1 cellular context compared by ENCODE assay signal in the genomic region with DNA sequence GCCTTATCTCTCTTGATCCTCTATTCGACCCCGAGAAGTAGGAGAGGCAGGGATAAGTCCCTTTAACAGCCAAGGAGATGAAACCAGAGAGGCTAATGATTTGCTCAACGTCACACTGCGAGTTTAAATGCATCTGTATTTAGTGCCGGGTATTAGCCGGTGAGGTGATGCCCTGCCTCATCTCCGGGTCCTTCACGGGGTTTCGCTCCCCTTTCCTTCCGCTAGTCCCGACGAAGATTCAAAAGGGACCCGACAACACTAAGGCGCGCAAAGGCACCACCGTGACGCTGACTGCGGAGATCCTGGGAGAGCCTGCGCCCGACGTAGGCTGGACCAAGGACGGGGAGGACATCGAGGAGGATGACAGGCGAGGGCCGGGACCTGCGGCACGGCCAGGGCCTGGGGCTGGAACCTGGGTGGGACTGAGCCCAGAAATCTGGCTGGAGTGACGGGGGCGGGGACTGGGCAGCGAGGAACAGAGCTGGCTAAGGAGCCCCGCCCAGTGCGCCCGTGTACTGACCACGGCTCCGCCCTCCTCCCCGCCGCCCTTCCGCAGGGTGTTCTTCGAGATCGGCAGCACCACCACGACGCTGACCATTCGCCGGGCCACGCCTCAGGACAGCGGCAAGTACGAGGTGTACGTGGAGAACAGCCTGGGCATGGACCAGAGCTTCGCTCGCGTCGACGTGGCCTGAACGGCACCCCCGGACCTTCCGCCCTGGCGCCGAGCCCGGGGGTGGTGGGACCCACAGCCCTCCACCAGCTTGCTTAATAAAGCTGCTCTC.
TF ChIP-seq lines count a peak whose summit lies in the region.

No MANE protein-coding gene starts in this region.

TF ChIP-seq in HepG2, 621 proteins besides CTCF, POLR2A, EP300 and RAD21 (continued from another document and continues in another):
- TF ChIP-seq, protein P1, sequence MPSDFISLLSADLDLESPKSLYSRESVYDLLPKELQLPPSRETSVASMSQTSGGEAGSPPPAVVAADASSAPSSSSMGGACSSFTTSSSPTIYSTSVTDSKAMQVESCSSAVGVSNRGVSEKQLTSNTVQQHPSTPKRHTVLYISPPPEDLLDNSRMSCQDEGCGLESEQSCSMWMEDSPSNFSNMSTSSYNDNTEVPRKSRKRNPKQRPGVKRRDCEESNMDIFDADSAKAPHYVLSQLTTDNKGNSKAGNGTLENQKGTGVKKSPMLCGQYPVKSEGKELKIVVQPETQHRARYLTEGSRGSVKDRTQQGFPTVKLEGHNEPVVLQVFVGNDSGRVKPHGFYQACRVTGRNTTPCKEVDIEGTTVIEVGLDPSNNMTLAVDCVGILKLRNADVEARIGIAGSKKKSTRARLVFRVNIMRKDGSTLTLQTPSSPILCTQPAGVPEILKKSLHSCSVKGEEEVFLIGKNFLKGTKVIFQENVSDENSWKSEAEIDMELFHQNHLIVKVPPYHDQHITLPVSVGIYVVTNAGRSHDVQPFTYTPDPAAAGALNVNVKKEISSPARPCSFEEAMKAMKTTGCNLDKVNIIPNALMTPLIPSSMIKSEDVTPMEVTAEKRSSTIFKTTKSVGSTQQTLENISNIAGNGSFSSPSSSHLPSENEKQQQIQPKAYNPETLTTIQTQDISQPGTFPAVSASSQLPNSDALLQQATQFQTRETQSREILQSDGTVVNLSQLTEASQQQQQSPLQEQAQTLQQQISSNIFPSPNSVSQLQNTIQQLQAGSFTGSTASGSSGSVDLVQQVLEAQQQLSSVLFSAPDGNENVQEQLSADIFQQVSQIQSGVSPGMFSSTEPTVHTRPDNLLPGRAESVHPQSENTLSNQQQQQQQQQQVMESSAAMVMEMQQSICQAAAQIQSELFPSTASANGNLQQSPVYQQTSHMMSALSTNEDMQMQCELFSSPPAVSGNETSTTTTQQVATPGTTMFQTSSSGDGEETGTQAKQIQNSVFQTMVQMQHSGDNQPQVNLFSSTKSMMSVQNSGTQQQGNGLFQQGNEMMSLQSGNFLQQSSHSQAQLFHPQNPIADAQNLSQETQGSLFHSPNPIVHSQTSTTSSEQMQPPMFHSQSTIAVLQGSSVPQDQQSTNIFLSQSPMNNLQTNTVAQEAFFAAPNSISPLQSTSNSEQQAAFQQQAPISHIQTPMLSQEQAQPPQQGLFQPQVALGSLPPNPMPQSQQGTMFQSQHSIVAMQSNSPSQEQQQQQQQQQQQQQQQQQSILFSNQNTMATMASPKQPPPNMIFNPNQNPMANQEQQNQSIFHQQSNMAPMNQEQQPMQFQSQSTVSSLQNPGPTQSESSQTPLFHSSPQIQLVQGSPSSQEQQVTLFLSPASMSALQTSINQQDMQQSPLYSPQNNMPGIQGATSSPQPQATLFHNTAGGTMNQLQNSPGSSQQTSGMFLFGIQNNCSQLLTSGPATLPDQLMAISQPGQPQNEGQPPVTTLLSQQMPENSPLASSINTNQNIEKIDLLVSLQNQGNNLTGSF (CRISPR knock-in tag; IDR thresholded peaks at IDR 0.05), result no peak
- TF ChIP-seq NR2F1 (CRISPR knock-in tag; IDR thresholded peaks at IDR 0.05), result 0 out of 4 replicates have a peak, but pooled peaks of 1 of the 2 experiments have one; percentile 5
- no peak for TF ChIP-seq RORA (CRISPR knock-in tag; IDR thresholded peaks at IDR 0.05)
- no peak for TF ChIP-seq KAT2B (IDR thresholded peaks at IDR 0.05; ENCODE audit: borderline replicate concordance, low read depth, low read length)
- 0 out of 2 replicates have a peak, but pooled peaks have one; percentile 8 for TF ChIP-seq RFXAP (CRISPR knock-in tag; IDR thresholded peaks at IDR 0.05; ENCODE audit: borderline replicate concordance)
- TF ChIP-seq, protein P2, sequence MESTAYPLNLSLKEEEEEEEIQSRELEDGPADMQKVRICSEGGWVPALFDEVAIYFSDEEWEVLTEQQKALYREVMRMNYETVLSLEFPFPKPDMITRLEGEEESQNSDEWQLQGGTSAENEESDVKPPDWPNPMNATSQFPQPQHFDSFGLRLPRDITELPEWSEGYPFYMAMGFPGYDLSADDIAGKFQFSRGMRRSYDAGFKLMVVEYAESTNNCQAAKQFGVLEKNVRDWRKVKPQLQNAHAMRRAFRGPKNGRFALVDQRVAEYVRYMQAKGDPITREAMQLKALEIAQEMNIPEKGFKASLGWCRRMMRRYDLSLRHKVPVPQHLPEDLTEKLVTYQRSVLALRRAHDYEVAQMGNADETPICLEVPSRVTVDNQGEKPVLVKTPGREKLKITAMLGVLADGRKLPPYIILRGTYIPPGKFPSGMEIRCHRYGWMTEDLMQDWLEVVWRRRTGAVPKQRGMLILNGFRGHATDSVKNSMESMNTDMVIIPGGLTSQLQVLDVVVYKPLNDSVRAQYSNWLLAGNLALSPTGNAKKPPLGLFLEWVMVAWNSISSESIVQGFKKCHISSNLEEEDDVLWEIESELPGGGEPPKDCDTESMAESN (CRISPR knock-in tag; conservative IDR thresholded peaks at IDR 0.05), result 0 out of 2 replicates have a peak, but pooled peaks have one; percentile 16
- no peak for TF ChIP-seq ZNF235 (CRISPR knock-in tag; IDR thresholded peaks at IDR 0.05; ENCODE audit: borderline replicate concordance)
- TF ChIP-seq ZNF33B (CRISPR knock-in tag; IDR thresholded peaks at IDR 0.05), result no peak; the same call in 1 of the 2 replicates
- no peak for TF ChIP-seq CCAR2 (optimal IDR thresholded peaks at IDR 0.05; ENCODE audit: low read depth, low read length)
- TF ChIP-seq ZNF446 (CRISPR knock-in tag; IDR thresholded peaks at IDR 0.05), result peak; percentile 75; the same call in 1 of the 2 replicates
- TF ChIP-seq CCDC6 (CRISPR knock-in tag; IDR thresholded peaks at IDR 0.05), result no peak; the same call in 1 of the 2 replicates
- no peak for TF ChIP-seq NR2F2 (IDR thresholded peaks at IDR 0.05; ENCODE audit: borderline replicate concordance, low read depth)
- no peak for TF ChIP-seq ZNF501 (CRISPR knock-in tag; IDR thresholded peaks at IDR 0.05)
- TF ChIP-seq, protein P3, sequence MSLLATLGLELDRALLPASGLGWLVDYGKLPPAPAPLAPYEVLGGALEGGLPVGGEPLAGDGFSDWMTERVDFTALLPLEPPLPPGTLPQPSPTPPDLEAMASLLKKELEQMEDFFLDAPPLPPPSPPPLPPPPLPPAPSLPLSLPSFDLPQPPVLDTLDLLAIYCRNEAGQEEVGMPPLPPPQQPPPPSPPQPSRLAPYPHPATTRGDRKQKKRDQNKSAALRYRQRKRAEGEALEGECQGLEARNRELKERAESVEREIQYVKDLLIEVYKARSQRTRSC (CRISPR knock-in tag; IDR thresholded peaks at IDR 0.05; ENCODE audit: low read depth), result no peak
- TF ChIP-seq, protein P4, sequence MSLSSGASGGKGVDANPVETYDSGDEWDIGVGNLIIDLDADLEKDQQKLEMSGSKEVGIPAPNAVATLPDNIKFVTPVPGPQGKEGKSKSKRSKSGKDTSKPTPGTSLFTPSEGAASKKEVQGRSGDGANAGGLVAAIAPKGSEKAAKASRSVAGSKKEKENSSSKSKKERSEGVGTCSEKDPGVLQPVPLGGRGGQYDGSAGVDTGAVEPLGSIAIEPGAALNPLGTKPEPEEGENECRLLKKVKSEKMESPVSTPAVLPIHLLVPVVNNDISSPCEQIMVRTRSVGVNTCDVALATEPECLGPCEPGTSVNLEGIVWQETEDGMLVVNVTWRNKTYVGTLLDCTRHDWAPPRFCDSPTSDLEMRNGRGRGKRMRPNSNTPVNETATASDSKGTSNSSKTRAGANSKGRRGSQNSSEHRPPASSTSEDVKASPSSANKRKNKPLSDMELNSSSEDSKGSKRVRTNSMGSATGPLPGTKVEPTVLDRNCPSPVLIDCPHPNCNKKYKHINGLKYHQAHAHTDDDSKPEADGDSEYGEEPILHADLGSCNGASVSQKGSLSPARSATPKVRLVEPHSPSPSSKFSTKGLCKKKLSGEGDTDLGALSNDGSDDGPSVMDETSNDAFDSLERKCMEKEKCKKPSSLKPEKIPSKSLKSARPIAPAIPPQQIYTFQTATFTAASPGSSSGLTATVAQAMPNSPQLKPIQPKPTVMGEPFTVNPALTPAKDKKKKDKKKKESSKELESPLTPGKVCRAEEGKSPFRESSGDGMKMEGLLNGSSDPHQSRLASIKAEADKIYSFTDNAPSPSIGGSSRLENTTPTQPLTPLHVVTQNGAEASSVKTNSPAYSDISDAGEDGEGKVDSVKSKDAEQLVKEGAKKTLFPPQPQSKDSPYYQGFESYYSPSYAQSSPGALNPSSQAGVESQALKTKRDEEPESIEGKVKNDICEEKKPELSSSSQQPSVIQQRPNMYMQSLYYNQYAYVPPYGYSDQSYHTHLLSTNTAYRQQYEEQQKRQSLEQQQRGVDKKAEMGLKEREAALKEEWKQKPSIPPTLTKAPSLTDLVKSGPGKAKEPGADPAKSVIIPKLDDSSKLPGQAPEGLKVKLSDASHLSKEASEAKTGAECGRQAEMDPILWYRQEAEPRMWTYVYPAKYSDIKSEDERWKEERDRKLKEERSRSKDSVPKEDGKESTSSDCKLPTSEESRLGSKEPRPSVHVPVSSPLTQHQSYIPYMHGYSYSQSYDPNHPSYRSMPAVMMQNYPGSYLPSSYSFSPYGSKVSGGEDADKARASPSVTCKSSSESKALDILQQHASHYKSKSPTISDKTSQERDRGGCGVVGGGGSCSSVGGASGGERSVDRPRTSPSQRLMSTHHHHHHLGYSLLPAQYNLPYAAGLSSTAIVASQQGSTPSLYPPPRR (CRISPR knock-in tag; IDR thresholded peaks at IDR 0.05; ENCODE audit: borderline replicate concordance), result no peak
- TF ChIP-seq, protein P5, sequence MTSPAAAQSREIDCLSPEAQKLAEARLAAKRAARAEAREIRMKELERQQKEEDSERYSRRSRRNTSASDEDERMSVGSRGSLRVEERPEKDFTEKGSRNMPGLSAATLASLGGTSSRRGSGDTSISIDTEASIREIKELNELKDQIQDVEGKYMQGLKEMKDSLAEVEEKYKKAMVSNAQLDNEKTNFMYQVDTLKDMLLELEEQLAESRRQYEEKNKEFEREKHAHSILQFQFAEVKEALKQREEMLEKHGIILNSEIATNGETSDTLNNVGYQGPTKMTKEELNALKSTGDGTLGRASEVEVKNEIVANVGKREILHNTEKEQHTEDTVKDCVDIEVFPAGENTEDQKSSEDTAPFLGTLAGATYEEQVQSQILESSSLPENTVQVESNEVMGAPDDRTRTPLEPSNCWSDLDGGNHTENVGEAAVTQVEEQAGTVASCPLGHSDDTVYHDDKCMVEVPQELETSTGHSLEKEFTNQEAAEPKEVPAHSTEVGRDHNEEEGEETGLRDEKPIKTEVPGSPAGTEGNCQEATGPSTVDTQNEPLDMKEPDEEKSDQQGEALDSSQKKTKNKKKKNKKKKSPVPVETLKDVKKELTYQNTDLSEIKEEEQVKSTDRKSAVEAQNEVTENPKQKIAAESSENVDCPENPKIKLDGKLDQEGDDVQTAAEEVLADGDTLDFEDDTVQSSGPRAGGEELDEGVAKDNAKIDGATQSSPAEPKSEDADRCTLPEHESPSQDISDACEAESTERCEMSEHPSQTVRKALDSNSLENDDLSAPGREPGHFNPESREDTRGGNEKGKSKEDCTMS (CRISPR knock-in tag; conservative IDR thresholded peaks at IDR 0.05), result no peak
- no peak; the same call in 1 of the 2 replicates for TF ChIP-seq ZNF589 (CRISPR knock-in tag; conservative IDR thresholded peaks at IDR 0.05)
- TF ChIP-seq, protein P6, sequence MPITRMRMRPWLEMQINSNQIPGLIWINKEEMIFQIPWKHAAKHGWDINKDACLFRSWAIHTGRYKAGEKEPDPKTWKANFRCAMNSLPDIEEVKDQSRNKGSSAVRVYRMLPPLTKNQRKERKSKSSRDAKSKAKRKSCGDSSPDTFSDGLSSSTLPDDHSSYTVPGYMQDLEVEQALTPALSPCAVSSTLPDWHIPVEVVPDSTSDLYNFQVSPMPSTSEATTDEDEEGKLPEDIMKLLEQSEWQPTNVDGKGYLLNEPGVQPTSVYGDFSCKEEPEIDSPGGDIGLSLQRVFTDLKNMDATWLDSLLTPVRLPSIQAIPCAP (CRISPR knock-in tag; IDR thresholded peaks at IDR 0.05; ENCODE audit: low read depth), result no peak
- TF ChIP-seq, protein P7, sequence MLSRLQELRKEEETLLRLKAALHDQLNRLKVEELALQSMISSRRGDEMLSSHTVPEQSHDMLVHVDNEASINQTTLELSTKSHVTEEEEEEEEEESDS (CRISPR knock-in tag; IDR thresholded peaks at IDR 0.05; ENCODE audit: borderline replicate concordance), result no peak
- TF ChIP-seq NFKB2 (CRISPR knock-in tag; IDR thresholded peaks at IDR 0.05; ENCODE audit: borderline replicate concordance), result no peak
- no peak for TF ChIP-seq CREM (IDR thresholded peaks at IDR 0.05)
- TF ChIP-seq CREM (CRISPR knock-in tag; IDR thresholded peaks at IDR 0.05), result no peak
- TF ChIP-seq, protein P8, sequence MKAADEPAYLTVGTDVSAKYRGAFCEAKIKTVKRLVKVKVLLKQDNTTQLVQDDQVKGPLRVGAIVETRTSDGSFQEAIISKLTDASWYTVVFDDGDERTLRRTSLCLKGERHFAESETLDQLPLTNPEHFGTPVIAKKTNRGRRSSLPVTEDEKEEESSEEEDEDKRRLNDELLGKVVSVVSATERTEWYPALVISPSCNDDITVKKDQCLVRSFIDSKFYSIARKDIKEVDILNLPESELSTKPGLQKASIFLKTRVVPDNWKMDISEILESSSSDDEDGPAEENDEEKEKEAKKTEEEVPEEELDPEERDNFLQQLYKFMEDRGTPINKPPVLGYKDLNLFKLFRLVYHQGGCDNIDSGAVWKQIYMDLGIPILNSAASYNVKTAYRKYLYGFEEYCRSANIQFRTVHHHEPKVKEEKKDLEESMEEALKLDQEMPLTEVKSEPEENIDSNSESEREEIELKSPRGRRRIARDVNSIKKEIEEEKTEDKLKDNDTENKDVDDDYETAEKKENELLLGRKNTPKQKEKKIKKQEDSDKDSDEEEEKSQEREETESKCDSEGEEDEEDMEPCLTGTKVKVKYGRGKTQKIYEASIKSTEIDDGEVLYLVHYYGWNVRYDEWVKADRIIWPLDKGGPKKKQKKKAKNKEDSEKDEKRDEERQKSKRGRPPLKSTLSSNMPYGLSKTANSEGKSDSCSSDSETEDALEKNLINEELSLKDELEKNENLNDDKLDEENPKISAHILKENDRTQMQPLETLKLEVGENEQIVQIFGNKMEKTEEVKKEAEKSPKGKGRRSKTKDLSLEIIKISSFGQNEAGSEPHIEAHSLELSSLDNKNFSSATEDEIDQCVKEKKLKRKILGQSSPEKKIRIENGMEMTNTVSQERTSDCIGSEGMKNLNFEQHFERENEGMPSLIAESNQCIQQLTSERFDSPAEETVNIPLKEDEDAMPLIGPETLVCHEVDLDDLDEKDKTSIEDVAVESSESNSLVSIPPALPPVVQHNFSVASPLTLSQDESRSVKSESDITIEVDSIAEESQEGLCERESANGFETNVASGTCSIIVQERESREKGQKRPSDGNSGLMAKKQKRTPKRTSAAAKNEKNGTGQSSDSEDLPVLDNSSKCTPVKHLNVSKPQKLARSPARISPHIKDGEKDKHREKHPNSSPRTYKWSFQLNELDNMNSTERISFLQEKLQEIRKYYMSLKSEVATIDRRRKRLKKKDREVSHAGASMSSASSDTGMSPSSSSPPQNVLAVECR (CRISPR knock-in tag; IDR thresholded peaks at IDR 0.05; ENCODE audit: borderline replicate concordance), result no peak; the same call in 1 of the 2 replicates
- TF ChIP-seq IRF2 (CRISPR knock-in tag; IDR thresholded peaks at IDR 0.05), result no peak
- no peak; the same call in 1 of the 2 replicates for TF ChIP-seq REPIN1 (CRISPR knock-in tag; IDR thresholded peaks at IDR 0.05; ENCODE audit: borderline replicate concordance, low read depth)
- TF ChIP-seq, protein P9, sequence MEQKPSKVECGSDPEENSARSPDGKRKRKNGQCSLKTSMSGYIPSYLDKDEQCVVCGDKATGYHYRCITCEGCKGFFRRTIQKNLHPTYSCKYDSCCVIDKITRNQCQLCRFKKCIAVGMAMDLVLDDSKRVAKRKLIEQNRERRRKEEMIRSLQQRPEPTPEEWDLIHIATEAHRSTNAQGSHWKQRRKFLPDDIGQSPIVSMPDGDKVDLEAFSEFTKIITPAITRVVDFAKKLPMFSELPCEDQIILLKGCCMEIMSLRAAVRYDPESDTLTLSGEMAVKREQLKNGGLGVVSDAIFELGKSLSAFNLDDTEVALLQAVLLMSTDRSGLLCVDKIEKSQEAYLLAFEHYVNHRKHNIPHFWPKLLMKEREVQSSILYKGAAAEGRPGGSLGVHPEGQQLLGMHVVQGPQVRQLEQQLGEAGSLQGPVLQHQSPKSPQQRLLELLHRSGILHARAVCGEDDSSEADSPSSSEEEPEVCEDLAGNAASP (CRISPR knock-in tag; IDR thresholded peaks at IDR 0.05; ENCODE audit: borderline replicate concordance), result peak; percentile 16; the same call in 1 of the 2 replicates
- TF ChIP-seq DPF2 (CRISPR knock-in tag; IDR thresholded peaks at IDR 0.05; ENCODE audit: borderline replicate concordance, low read depth), result no peak
- no peak for TF ChIP-seq RFX3 (CRISPR knock-in tag; IDR thresholded peaks at IDR 0.05)
